In the genomic region with DNA sequence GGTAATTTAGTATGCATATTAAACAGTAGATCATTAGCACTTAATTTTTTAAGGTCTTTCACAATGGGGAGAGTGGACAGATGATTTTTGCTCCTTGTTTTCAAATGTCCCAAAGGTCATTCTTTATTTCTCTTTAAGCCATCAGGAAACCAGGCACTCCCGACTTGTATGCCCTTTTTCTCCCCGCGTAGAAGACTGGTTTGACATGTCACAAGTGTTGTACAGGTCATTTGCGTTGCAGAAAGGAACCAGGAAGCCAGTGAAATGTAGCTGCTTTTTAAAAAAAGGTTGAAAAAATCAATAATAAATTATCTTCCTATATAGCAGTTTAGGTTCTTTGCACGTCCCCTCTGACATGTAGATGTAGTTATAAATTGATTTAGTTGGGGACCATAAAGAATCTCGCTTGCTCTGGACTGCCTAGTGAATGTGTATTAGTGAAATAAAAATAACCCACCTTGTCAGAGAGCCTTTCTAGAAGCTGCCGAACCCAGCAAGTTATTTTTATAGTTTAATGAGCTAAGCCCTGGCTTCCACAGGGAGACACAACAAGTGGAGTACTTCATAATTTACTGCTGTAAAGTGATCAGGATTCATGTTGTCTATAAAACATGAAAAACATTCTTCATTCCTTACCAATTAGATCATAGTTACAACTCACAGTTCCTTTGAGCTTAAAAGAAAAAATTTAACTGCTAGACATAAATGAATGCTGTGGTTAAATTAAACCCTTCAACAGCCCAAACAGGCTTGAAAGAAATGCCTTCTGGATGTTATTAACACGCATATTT, we compare ENCODE assay signal across 1 cellular context.
A peak's percentile ranks its signal among the peaks of the same experiment; 100 is the strongest.
TF ChIP-seq lines count a peak whose summit lies in the region.

No MANE protein-coding gene starts in this region.

TF ChIP-seq in HEK293, 187 proteins besides CTCF, POLR2A, EP300 and RAD21 (continued from another document and continues in another):
- TF ChIP-seq ZNF2 (tag by site-specific recombination; IDR thresholded peaks at IDR 0.05) (0 out of 2 replicates have a peak, but pooled peaks have one; percentile 20), ZNF555 (tag by site-specific recombination; conservative IDR thresholded peaks at IDR 0.05) (no peak), ZSCAN30 (tag by site-specific recombination; IDR thresholded peaks at IDR 0.05) (peak; percentile 88), ZIC2 (tag by site-specific recombination; IDR thresholded peaks at IDR 0.05) (no peak), KLF7 (tag by site-specific recombination; IDR thresholded peaks at IDR 0.05; ENCODE audit: borderline replicate concordance) (no peak), ZNF140 (tag by site-specific recombination; IDR thresholded peaks at IDR 0.05) (no peak), ZNF600 (tag by site-specific recombination; IDR thresholded peaks at IDR 0.05) (0 out of 2 replicates have a peak, but pooled peaks have one; percentile 16), ZNF654 (tag by site-specific recombination; IDR thresholded peaks at IDR 0.05; ENCODE audit: low read depth) (0 out of 2 replicates have a peak, but pooled peaks have one; percentile 6), TRIM28 (IDR thresholded peaks at IDR 0.05; ENCODE audit: borderline replicate concordance, low read length) (no peak; the same call in 1 of the 2 replicates), RBAK (tag by site-specific recombination; IDR thresholded peaks at IDR 0.05) (no peak), SETDB1 (IDR thresholded peaks at IDR 0.05; ENCODE audit: insufficient read length, low read length) (no peak), ZNF558 (tag by site-specific recombination; IDR thresholded peaks at IDR 0.05) (peak; percentile 67; the same call in 1 of the 2 replicates), OVOL3 (tag by site-specific recombination; IDR thresholded peaks at IDR 0.05) (peak; percentile 81), ZNF623 (tag by site-specific recombination; IDR thresholded peaks at IDR 0.05) (no peak), ZFP37 (tag by site-specific recombination; IDR thresholded peaks at IDR 0.05) (0 out of 2 replicates have a peak, but pooled peaks have one; percentile 57), ZNF529 (tag by site-specific recombination; IDR thresholded peaks at IDR 0.05; ENCODE audit: insufficient replicate concordance) (no peak), ZNF701 (tag by site-specific recombination; IDR thresholded peaks at IDR 0.05) (no peak), OSR2 (tag by site-specific recombination; IDR thresholded peaks at IDR 0.05) (peak; percentile 97), ZNF621 (tag by site-specific recombination; IDR thresholded peaks at IDR 0.05) (no peak), ZNF610 (tag by site-specific recombination; IDR thresholded peaks at IDR 0.05; ENCODE audit: borderline replicate concordance) (peak; percentile 61; the same call in 1 of the 2 replicates), ZNF792 (tag by site-specific recombination; IDR thresholded peaks at IDR 0.05) (no peak), ZNF121 (tag by site-specific recombination; IDR thresholded peaks at IDR 0.05) (no peak), ZNF211 (tag by site-specific recombination; IDR thresholded peaks at IDR 0.05; ENCODE audit: low read depth) (no peak), ZNF707 (tag by site-specific recombination; IDR thresholded peaks at IDR 0.05) (no peak), REPIN1 (tag by site-specific recombination; IDR thresholded peaks at IDR 0.05; ENCODE audit: low read depth) (peak; percentile 22; the same call in 1 of the 2 replicates), ZNF830 (tag by site-specific recombination; IDR thresholded peaks at IDR 0.05; ENCODE audit: low read depth) (no peak), ZNF521 (tag by site-specific recombination; IDR thresholded peaks at IDR 0.05) (no peak), MYNN (tag by site-specific recombination; IDR thresholded peaks at IDR 0.05; ENCODE audit: borderline replicate concordance) (no peak), ZNF658 (tag by site-specific recombination; IDR thresholded peaks at IDR 0.05) (no peak), ZNF23 (tag by site-specific recombination; IDR thresholded peaks at IDR 0.05; ENCODE audit: borderline replicate concordance) (no peak), ZXDB (tag by site-specific recombination; IDR thresholded peaks at IDR 0.05) (peak; percentile 90), ZNF221 (tag by site-specific recombination; IDR thresholded peaks at IDR 0.05; ENCODE audit: borderline replicate concordance) (no peak), ZNF223 (tag by site-specific recombination; IDR thresholded peaks at IDR 0.05) (no peak), ZNF473 (tag by site-specific recombination; IDR thresholded peaks at IDR 0.05) (no peak), SCRT2 (tag by site-specific recombination; IDR thresholded peaks at IDR 0.05) (peak; percentile 98), ZNF664 (tag by site-specific recombination; IDR thresholded peaks at IDR 0.05) (peak; percentile 81), ZNF549 (tag by site-specific recombination; IDR thresholded peaks at IDR 0.05) (no peak), ZNF202 (tag by site-specific recombination; IDR thresholded peaks at IDR 0.05; ENCODE audit: borderline replicate concordance) (no peak), HOXD13 (CRISPR knock-in tag; IDR thresholded peaks at IDR 0.05; ENCODE audit: borderline replicate concordance) (peak; percentile 83; the same call in 1 of the 2 replicates), ZNF768 (tag by site-specific recombination; IDR thresholded peaks at IDR 0.05) (no peak), ZNF114 (tag by site-specific recombination; IDR thresholded peaks at IDR 0.05) (no peak), KLF16 (tag by site-specific recombination; IDR thresholded peaks at IDR 0.05) (0 out of 2 replicates have a peak, but pooled peaks have one; percentile 40), YY1 (tag by site-specific recombination; IDR thresholded peaks at IDR 0.05) (no peak), ZNF16 (tag by site-specific recombination; IDR thresholded peaks at IDR 0.05; ENCODE audit: low read depth) (no peak), ZNF670 (tag by site-specific recombination; IDR thresholded peaks at IDR 0.05; ENCODE audit: low read depth) (no peak), TCF7L2 (IDR thresholded peaks at IDR 0.05; ENCODE audit: borderline replicate concordance, low read depth, low read length) (peak; percentile 77), ZNF544 (tag by site-specific recombination; IDR thresholded peaks at IDR 0.05) (no peak), ZBTB1 (tag by site-specific recombination; IDR thresholded peaks at IDR 0.05) (peak; percentile 91; the same call in 1 of the 2 replicates), ZNF10 (tag by site-specific recombination; IDR thresholded peaks at IDR 0.05) (peak; percentile 61; the same call in 1 of the 2 replicates)
- TF ChIP-seq, protein P1, sequence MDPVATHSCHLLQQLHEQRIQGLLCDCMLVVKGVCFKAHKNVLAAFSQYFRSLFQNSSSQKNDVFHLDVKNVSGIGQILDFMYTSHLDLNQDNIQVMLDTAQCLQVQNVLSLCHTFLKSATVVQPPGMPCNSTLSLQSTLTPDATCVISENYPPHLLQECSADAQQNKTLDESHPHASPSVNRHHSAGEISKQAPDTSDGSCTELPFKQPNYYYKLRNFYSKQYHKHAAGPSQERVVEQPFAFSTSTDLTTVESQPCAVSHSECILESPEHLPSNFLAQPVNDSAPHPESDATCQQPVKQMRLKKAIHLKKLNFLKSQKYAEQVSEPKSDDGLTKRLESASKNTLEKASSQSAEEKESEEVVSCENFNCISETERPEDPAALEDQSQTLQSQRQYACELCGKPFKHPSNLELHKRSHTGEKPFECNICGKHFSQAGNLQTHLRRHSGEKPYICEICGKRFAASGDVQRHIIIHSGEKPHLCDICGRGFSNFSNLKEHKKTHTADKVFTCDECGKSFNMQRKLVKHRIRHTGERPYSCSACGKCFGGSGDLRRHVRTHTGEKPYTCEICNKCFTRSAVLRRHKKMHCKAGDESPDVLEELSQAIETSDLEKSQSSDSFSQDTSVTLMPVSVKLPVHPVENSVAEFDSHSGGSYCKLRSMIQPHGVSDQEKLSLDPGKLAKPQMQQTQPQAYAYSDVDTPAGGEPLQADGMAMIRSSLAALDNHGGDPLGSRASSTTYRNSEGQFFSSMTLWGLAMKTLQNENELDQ (tag by site-specific recombination; IDR thresholded peaks at IDR 0.05; ENCODE audit: low read depth): no peak
- TF ChIP-seq, protein P2, sequence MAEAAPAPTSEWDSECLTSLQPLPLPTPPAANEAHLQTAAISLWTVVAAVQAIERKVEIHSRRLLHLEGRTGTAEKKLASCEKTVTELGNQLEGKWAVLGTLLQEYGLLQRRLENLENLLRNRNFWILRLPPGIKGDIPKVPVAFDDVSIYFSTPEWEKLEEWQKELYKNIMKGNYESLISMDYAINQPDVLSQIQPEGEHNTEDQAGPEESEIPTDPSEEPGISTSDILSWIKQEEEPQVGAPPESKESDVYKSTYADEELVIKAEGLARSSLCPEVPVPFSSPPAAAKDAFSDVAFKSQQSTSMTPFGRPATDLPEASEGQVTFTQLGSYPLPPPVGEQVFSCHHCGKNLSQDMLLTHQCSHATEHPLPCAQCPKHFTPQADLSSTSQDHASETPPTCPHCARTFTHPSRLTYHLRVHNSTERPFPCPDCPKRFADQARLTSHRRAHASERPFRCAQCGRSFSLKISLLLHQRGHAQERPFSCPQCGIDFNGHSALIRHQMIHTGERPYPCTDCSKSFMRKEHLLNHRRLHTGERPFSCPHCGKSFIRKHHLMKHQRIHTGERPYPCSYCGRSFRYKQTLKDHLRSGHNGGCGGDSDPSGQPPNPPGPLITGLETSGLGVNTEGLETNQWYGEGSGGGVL (tag by site-specific recombination; IDR thresholded peaks at IDR 0.05): no peak
- TF ChIP-seq, protein P3, sequence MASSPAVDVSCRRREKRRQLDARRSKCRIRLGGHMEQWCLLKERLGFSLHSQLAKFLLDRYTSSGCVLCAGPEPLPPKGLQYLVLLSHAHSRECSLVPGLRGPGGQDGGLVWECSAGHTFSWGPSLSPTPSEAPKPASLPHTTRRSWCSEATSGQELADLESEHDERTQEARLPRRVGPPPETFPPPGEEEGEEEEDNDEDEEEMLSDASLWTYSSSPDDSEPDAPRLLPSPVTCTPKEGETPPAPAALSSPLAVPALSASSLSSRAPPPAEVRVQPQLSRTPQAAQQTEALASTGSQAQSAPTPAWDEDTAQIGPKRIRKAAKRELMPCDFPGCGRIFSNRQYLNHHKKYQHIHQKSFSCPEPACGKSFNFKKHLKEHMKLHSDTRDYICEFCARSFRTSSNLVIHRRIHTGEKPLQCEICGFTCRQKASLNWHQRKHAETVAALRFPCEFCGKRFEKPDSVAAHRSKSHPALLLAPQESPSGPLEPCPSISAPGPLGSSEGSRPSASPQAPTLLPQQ (tag by site-specific recombination; IDR thresholded peaks at IDR 0.05): 0 out of 2 replicates have a peak, but pooled peaks have one; percentile 55
- TF ChIP-seq, protein P4, sequence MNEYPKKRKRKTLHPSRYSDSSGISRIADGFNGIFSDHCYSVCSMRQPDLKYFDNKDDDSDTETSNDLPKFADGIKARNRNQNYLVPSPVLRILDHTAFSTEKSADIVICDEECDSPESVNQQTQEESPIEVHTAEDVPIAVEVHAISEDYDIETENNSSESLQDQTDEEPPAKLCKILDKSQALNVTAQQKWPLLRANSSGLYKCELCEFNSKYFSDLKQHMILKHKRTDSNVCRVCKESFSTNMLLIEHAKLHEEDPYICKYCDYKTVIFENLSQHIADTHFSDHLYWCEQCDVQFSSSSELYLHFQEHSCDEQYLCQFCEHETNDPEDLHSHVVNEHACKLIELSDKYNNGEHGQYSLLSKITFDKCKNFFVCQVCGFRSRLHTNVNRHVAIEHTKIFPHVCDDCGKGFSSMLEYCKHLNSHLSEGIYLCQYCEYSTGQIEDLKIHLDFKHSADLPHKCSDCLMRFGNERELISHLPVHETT (tag by site-specific recombination; IDR thresholded peaks at IDR 0.05): peak; percentile 80; the same call in 1 of the 2 replicates
- TF ChIP-seq, protein P5, sequence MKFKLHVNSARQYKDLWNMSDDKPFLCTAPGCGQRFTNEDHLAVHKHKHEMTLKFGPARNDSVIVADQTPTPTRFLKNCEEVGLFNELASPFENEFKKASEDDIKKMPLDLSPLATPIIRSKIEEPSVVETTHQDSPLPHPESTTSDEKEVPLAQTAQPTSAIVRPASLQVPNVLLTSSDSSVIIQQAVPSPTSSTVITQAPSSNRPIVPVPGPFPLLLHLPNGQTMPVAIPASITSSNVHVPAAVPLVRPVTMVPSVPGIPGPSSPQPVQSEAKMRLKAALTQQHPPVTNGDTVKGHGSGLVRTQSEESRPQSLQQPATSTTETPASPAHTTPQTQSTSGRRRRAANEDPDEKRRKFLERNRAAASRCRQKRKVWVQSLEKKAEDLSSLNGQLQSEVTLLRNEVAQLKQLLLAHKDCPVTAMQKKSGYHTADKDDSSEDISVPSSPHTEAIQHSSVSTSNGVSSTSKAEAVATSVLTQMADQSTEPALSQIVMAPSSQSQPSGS (tag by site-specific recombination; IDR thresholded peaks at IDR 0.05; ENCODE audit: low read depth): peak; percentile 66
- TF ChIP-seq, protein P6, sequence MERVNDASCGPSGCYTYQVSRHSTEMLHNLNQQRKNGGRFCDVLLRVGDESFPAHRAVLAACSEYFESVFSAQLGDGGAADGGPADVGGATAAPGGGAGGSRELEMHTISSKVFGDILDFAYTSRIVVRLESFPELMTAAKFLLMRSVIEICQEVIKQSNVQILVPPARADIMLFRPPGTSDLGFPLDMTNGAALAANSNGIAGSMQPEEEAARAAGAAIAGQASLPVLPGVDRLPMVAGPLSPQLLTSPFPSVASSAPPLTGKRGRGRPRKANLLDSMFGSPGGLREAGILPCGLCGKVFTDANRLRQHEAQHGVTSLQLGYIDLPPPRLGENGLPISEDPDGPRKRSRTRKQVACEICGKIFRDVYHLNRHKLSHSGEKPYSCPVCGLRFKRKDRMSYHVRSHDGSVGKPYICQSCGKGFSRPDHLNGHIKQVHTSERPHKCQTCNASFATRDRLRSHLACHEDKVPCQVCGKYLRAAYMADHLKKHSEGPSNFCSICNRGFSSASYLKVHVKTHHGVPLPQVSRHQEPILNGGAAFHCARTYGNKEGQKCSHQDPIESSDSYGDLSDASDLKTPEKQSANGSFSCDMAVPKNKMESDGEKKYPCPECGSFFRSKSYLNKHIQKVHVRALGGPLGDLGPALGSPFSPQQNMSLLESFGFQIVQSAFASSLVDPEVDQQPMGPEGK (tag by site-specific recombination; IDR thresholded peaks at IDR 0.05): 0 out of 2 replicates have a peak, but pooled peaks have one; percentile 9
- TF ChIP-seq, protein P7, sequence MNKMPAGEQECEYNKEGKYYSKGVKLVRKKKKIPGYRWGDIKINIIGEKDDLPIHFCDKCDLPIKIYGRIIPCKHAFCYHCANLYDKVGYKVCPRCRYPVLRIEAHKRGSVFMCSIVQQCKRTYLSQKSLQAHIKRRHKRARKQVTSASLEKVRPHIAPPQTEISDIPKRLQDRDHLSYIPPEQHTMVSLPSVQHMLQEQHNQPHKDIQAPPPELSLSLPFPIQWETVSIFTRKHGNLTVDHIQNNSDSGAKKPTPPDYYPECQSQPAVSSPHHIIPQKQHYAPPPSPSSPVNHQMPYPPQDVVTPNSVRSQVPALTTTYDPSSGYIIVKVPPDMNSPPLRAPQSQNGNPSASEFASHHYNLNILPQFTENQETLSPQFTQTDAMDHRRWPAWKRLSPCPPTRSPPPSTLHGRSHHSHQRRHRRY (tag by site-specific recombination; IDR thresholded peaks at IDR 0.05): no peak
- TF ChIP-seq, protein P8, sequence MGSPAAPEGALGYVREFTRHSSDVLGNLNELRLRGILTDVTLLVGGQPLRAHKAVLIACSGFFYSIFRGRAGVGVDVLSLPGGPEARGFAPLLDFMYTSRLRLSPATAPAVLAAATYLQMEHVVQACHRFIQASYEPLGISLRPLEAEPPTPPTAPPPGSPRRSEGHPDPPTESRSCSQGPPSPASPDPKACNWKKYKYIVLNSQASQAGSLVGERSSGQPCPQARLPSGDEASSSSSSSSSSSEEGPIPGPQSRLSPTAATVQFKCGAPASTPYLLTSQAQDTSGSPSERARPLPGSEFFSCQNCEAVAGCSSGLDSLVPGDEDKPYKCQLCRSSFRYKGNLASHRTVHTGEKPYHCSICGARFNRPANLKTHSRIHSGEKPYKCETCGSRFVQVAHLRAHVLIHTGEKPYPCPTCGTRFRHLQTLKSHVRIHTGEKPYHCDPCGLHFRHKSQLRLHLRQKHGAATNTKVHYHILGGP (tag by site-specific recombination; IDR thresholded peaks at IDR 0.05): no peak
